9 cellular contexts compared by ENCODE assay signal in the genomic region with DNA sequence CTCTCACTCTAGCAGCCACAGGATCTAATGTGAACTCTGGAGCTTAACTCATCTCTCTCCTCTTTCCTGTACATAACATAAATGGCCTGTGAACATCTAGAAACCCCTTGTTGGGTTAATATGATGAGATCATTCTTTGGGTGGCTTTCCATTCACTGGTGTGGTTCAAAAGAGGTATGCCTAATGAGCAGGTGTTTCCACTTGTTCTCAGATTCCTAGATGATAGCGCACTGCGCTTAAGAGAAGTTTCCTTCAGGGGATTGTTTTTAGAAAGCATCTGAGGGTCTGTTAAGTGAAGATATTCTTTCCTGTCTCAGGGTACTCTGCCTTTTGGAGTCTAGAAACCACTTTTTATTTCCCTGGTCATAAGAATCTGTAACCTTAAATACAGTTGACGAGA. TPM values are rescaled to one million over a fixed set of nuclear protein-coding genes. Genes with fewer than 3 reads are reported as not detected.
"Had no signal": no experiment of that assay in that cellular context is flagged by ENCODE, and none has a peak within 500 bp of the region (broad histone marks: within the 10 kb centered on the region; RNA-seq: fewer than 3 reads in every experiment).

No MANE protein-coding gene starts in this region.

- H3K9me3 ChIP-seq: HAP-1 had no signal

- H3K4me3 ChIP-seq: GM23248, HAP-1 had no signal

- H3K27ac ChIP-seq: GM23248 had no signal

- DNase-seq: GM23248, GOT3, H7, IMR-90, KBM-7 had no signal

- FAIRE-seq: HTR-8/SVneo had no signal

- ATAC-seq: HCT116 had no signal

- H3K9ac ChIP-seq: GM23248 had no signal

- H3K36me3 ChIP-seq: HAP-1 had no signal

- H2AFZ ChIP-seq: GM23248 had no signal

RNA-seq across cellular contexts. Expression of a gene that starts 32.5 kb away (rescaled TPM):
- total RNA-seq: GM23248, HT-29 had no signal
